Comparison of ENCODE assay signal across 8 cellular contexts in genomic region chr11:88175004-88175706, GRCh38. TPM values are rescaled to one million over a fixed set of nuclear protein-coding genes. Genes with fewer than 3 reads are reported as not detected.
DNase-seq lines count a peak whose midpoint lies in the region; ATAC-seq, FAIRE-seq and TF ChIP-seq lines count a peak whose summit lies in the region.

Gene RAB38, minus strand, starts transcription at chr11:88175443. Its CDS starts 59 bp downstream, at chr11:88175384.

- H3K9me3 ChIP-seq in HUES6 (ENCODE audit: control insufficient read depth, insufficient read depth, low read depth, low read length): no peaks in the 10 kb centered on the region
- H3K9me3 ChIP-seq in pancreas: no peaks in the 10 kb centered on the region

- peak within 1 kb of the TSS; percentile 32 for H3K9ac ChIP-seq in HUES6 (ENCODE audit: low read length)

- peaks cover 31% of the 10 kb centered on the region for H3K27me3 Mint-ChIP-seq in activated T-cell treated with anti-CD3 and anti-CD28 coated beads, Interleukin-2, amount 50 U/mL, for 24 hours

- 1 to 4% methylated on average over 49 to 50 of the region's 50 CpGs for WGBS in pancreas, 2 donors

- ATAC-seq in GM19452 (IDR thresholded peaks at IDR 0.05; ENCODE audit: unreplicated experiment) (peak; percentile 25), pancreas (peak; percentile 79 to 85 (median 82)), GM18858 (IDR thresholded peaks at IDR 0.05; ENCODE audit: unreplicated experiment) (no peak)

- FAIRE-seq in pancreas (lab: Jason Lieb, UNC): no peak

- intact Hi-C loops in pancreas (cut with DNase I): no loop called here

- no peak for TF ChIP-seq CTCF in pancreas (IDR thresholded peaks at IDR 0.05)

- peaks cover 56% of the 10 kb centered on the region for H3K4me1 Mint-ChIP-seq in activated T-cell treated with anti-CD3 and anti-CD28 coated beads, Interleukin-2, amount 50 U/mL, for 24 hours (ENCODE audit: low read depth)

- H3K9me3 Mint-ChIP-seq in activated T-cell treated with anti-CD3 and anti-CD28 coated beads, Interleukin-2, amount 50 U/mL, for 24 hours: no peaks in the 10 kb centered on the region

- peak within 1 kb of the TSS; percentile 79 for H3K4me3 Mint-ChIP-seq in activated T-cell treated with anti-CD3 and anti-CD28 coated beads, Interleukin-2, amount 50 U/mL, for 24 hours

- H3K27ac ChIP-seq in HUES6 (ENCODE audit: low read depth, low read length): no peak within 1 kb of the TSS
- peak within 1 kb of the TSS in 3 of 4 donors; percentile 30 to 68 (median 66) for H3K27ac ChIP-seq in pancreas

- H3K36me3 Mint-ChIP-seq in activated T-cell treated with anti-CD3 and anti-CD28 coated beads, Interleukin-2, amount 50 U/mL, for 24 hours (ENCODE audit: low read depth): no peaks in the 10 kb centered on the region

- H3K4me3 ChIP-seq in HUES6 (ENCODE audit: low read depth, low read length) (peak within 1 kb of the TSS; percentile 81), pancreas (peak within 1 kb of the TSS; percentile 20 to 56 (median 41))

- H3K27ac Mint-ChIP-seq in activated T-cell treated with anti-CD3 and anti-CD28 coated beads, Interleukin-2, amount 50 U/mL, for 24 hours: peak within 1 kb of the TSS; percentile 88

- H3K4me1 ChIP-seq in HUES6 (ENCODE audit: control insufficient read depth, insufficient read depth, low read length): peaks cover 9% of the 10 kb centered on the region; the same call in 1 of the 2 replicates
- H3K4me1 ChIP-seq in pancreas: no peaks in the 10 kb centered on the region

- H3K27me3 ChIP-seq in HUES6 (ENCODE audit: control insufficient read depth, insufficient read depth, low read length) (no peaks in the 10 kb centered on the region; the same call in 1 of the 2 replicates), pancreas (no peaks in the 10 kb centered on the region)

- H3K36me3 ChIP-seq in HUES6 (ENCODE audit: control insufficient read depth, insufficient read depth, low read length) (no peaks in the 10 kb centered on the region), pancreas (no peaks in the 10 kb centered on the region)

- DNase-seq in CMK (ENCODE audit: low read depth) (peak; percentile 55), foreskin melanocyte (peak; percentile 82), pancreas (peak; percentile 50 to 89 (median 70)), NCI-H2081 treated with DMSO at 0.1 percent for 48 hours (lab: John Stamatoyannopoulos, UW) (no peak)
- peak; percentile 59 for DNase-seq in activated T-cell treated with anti-CD3 and anti-CD28 coated beads, Interleukin-2, amount 50 U/mL, for 24 hours

RNA-seq across cellular contexts. Expression of gene RAB38, which starts in this region (rescaled TPM):
- 1 to 10 TPM in 4 of 6 donors, under 1 TPM in 2; 0.65 to 1.9 (median 1.5) TPM for total RNA-seq in pancreas
- under 1 TPM; 0.66 to 0.99 TPM for polyA plus RNA-seq in pancreas
